In genomic region chr17:69853533-69854262, GRCh38 we compare ENCODE assay signal across 17 cellular contexts.
A peak's percentile ranks its signal among the peaks of the same experiment; 100 is the strongest.
DNase-seq lines count a peak whose midpoint lies in the region; ATAC-seq, FAIRE-seq and TF ChIP-seq lines count a peak whose summit lies in the region.
"Had no signal": no experiment of that assay in that cellular context is flagged by ENCODE, and none has a peak within 500 bp of the region (broad histone marks: within the 10 kb centered on the region; RNA-seq: fewer than 3 reads in every experiment).

No MANE protein-coding gene starts in this region.

- no peak overlapping the region for H3K4me3 ChIP-seq in H1 (ENCODE audit: extremely low read depth in 1 of 4, insufficient read depth in 2 of 4, low read depth in 3 of 4, low read length in 4 of 4)
- H3K4me3 ChIP-seq: lower lobe of right lung had no signal

- TF ChIP-seq RAD21 in H1 (IDR thresholded peaks at IDR 0.05 in 1 of 2, conservative IDR thresholded peaks at IDR 0.05 in 1 of 2; ENCODE audit: low read depth in 2 of 2, low read length in 2 of 2) = no peak

- no peak overlapping the region for H3K23ac ChIP-seq in H1 (ENCODE audit: insufficient read length)

- DNase-seq in CD1c-positive myeloid dendritic cell (ENCODE audit: extremely low spot score) (peak; percentile 42), NOMO-1 treated with dmso at 0.1 percent for 144 hours (lab: John Stamatoyannopoulos, UW; ENCODE audit: unreplicated experiment) (peak; percentile 32), H1 (ENCODE audit: low read depth in 1 of 2, low spot score in 2 of 2) (no peak), mesothelial cell of epicardium (ENCODE audit: low spot score in 2 of 2, unreplicated experiment in 2 of 2) (no peak), NCI-H1436 (lab: John Stamatoyannopoulos, UW) (no peak), superior temporal gyrus (ENCODE audit: extremely low spot score) (no peak)
- DNase-seq: aorta, lower lobe of right lung, NCI-H1105 treated with DMSO at 0.1 percent for 48 hours, nephron progenitor cell had no signal

- peaks cover 21% of the 10 kb centered on the region for H3K36me3 Mint-ChIP-seq in mesothelial cell of epicardium
- H3K36me3 Mint-ChIP-seq: stimulated activated memory B cell treated with anti-CD40 and anti-IgM and Interleukin-4, amounts not matched to agents 10 μg/mL and 1 μg/mL and 100 μg/mL, for 72 hours had no signal

- no peak overlapping the region for H3K4ac ChIP-seq in H1 (replicated peaks; ENCODE audit: insufficient read length, low read depth, low read length)

- TF ChIP-seq EP300 in H1 (IDR thresholded peaks at IDR 0.05; ENCODE audit: borderline replicate concordance in 1 of 2, low read depth in 2 of 2, low read length in 2 of 2) = no peak

- no peak for TF ChIP-seq POLR2A in H1 (IDR thresholded peaks at IDR 0.05; ENCODE audit: control extremely low read depth in 1 of 2, low read depth in 2 of 2, low read length in 2 of 2)

- no peaks in the 10 kb centered on the region for H3K23me2 ChIP-seq in H1 (ENCODE audit: low read depth, low read length)

- FAIRE-seq in H1 (lab: Jason Lieb, UNC) = no peak
- FAIRE-seq: TTC549 had no signal

- ATAC-seq in HG03196 (IDR thresholded peaks at IDR 0.05; ENCODE audit: unreplicated experiment) = no peak
- no peak for ATAC-seq in GM21619 (IDR thresholded peaks at IDR 0.05; ENCODE audit: unreplicated experiment)
- ATAC-seq: stimulated activated memory B cell treated with anti-CD40 and anti-IgM and Interleukin-4, amounts not matched to agents 10 μg/mL and 1 μg/mL and 100 μg/mL, for 72 hours had no signal

- H3K9me3 ChIP-seq in H1 (ENCODE audit: insufficient read depth in 2 of 2, low read depth in 1 of 2, low read length in 1 of 2) = 0 out of 4 replicates have a peak, but pooled peaks cover 0 to 2% of the 10 kb centered on the region in 2 experiments
- H3K9me3 ChIP-seq: lower lobe of right lung had no signal

- H2BK5ac ChIP-seq in H1 (ENCODE audit: low read depth, low read length) = no peak overlapping the region

- 87% methylated on average over 4 of the region's 4 CpGs; no CpG with 5 or more reads in 1 of the 2 experiments for WGBS in H1 (ENCODE audit: extremely low coverage in 1 of 2, insufficient coverage in 1 of 2, insufficient read length in 1 of 2, insufficient replicate concordance in 2 of 2, low coverage in 1 of 2, low lambda C conversion rate in 2 of 2, missing lambda C conversion rate in 1 of 2), 2 experiments

- peaks cover 48% of the 10 kb centered on the region for H3K9me3 Mint-ChIP-seq in mesothelial cell of epicardium

- no peaks in the 10 kb centered on the region for H4K20me1 ChIP-seq in H1 (replicated peaks in 1 of 2; ENCODE audit: control insufficient read depth in 1 of 2, insufficient read depth in 2 of 2, low read length in 2 of 2)

- H3K36me3 ChIP-seq in H1 (ENCODE audit: control insufficient read depth in 2 of 4, insufficient read depth in 4 of 4, low read length in 3 of 4) = no peaks in the 10 kb centered on the region
- H3K36me3 ChIP-seq: lower lobe of right lung had no signal

- H2BK120ac ChIP-seq in H1 (replicated peaks; ENCODE audit: low read depth, low read length) = no peak overlapping the region

- H3K27me3 ChIP-seq in H1 (replicated peaks in 1 of 4; ENCODE audit: control insufficient read depth in 3 of 4, extremely low read depth in 1 of 4, insufficient read depth in 3 of 4, low read length in 3 of 4) = no peaks in the 10 kb centered on the region

- H3K18ac ChIP-seq in H1 (ENCODE audit: extremely low read depth, low read length) = no peak overlapping the region

- H3K56ac ChIP-seq in H1 (replicated peaks; ENCODE audit: insufficient read length, low read depth, low read length) = no peak overlapping the region

- no peak overlapping the region for H3K9ac ChIP-seq in H1 (replicated peaks in 1 of 4; ENCODE audit: extremely low read depth in 1 of 4, low read depth in 3 of 4, low read length in 3 of 4)

- no peaks in the 10 kb centered on the region for H3K79me1 ChIP-seq in H1 (ENCODE audit: low read depth, low read length)

- H2BK20ac ChIP-seq in H1 (ENCODE audit: low read length) = no peak overlapping the region

- CTCF ChIA-PET in H1 (lab: Charles Lee; ENCODE audit: partially characterized antibody) = interaction anchor here (0.6 to 1.7 kb wide), 2 partner anchors 50 to 538 kb away, joined by 3 to 4 read pairs; no protein-coding TSS in a partner anchor

- peaks cover 25% of the 10 kb centered on the region for H3K4me1 Mint-ChIP-seq in mesothelial cell of epicardium
- H3K4me1 Mint-ChIP-seq: B cell; stimulated activated memory B cell treated with anti-CD40 and anti-IgM and Interleukin-4, amounts not matched to agents 10 μg/mL and 1 μg/mL and 100 μg/mL, for 72 hours had no signal

- H3K4me3 Mint-ChIP-seq in mesothelial cell of epicardium = no peak overlapping the region
- H3K4me3 Mint-ChIP-seq: B cell; nephron progenitor cell; stimulated activated memory B cell treated with anti-CD40 and anti-IgM and Interleukin-4, amounts not matched to agents 10 μg/mL and 1 μg/mL and 100 μg/mL, for 72 hours; type B pancreatic cell had no signal

- no peak overlapping the region for H2AFZ ChIP-seq in H1 (ENCODE audit: low read length)

- H2AK5ac ChIP-seq in H1 (ENCODE audit: low read depth, low read length) = no peak overlapping the region

- no peak overlapping the region for H4K5ac ChIP-seq in H1 (ENCODE audit: insufficient read length, low read depth, low read length)

- POLR2A ChIA-PET in H1 (lab: Charles Lee; ENCODE audit: partially characterized antibody) = no interaction called here

- no peak overlapping the region for H3K27ac ChIP-seq in H1 (ENCODE audit: low read depth, low read length)
- H3K27ac ChIP-seq: lower lobe of right lung had no signal

- 0 out of 7 replicates have a peak, but pooled peaks cover 0 to 2% (median 0%) of the 10 kb centered on the region in 4 experiments for H3K4me1 ChIP-seq in H1 (replicated peaks in 1 of 4; ENCODE audit: control insufficient read depth in 3 of 4, insufficient read depth in 4 of 4, low read length in 3 of 4)

- no peak overlapping the region for H4K91ac ChIP-seq in H1 (replicated peaks; ENCODE audit: insufficient read length, low read length)

- H2BK15ac ChIP-seq in H1 (ENCODE audit: low read length) = no peak overlapping the region

- TF ChIP-seq CTCF in H1 (IDR thresholded peaks at IDR 0.05; ENCODE audit: control extremely low read depth in 1 of 3, insufficient read depth in 1 of 3, low read depth in 1 of 3, low read length in 3 of 3) (no peak), mesothelial cell of epicardium (IDR thresholded peaks at IDR 0.05; ENCODE audit: unreplicated experiment) (no peak)

- H2BK12ac ChIP-seq in H1 (ENCODE audit: low read depth, low read length) = no peak overlapping the region

- H3K4me2 ChIP-seq in H1 (ENCODE audit: insufficient read depth in 1 of 2, low read depth in 2 of 2, low read length in 2 of 2) = no peak overlapping the region

- no peak overlapping the region for H3K14ac ChIP-seq in H1 (ENCODE audit: insufficient read length)

- no peak overlapping the region for H4K8ac ChIP-seq in H1 (ENCODE audit: extremely low read depth, insufficient read depth, low read length)

- H3K27ac Mint-ChIP-seq in mesothelial cell of epicardium = peak overlapping the region; percentile 86
- H3K27ac Mint-ChIP-seq: activated T-helper 2 cell treated with anti-CD3 and anti-CD28 coated beads, Interferon-gamma antibody, Interleukin-2, Interleukin-4, amounts not matched to agents 10 μg/mL and 5 μg/mL and 100 μg/mL, durations not matched to agents 14 hours and 24 hours and 36 hours; B cell; nephron progenitor cell; stimulated activated memory B cell treated with anti-CD40 and anti-IgM and Interleukin-4, amounts not matched to agents 10 μg/mL and 1 μg/mL and 100 μg/mL, for 72 hours; type B pancreatic cell had no signal

- no peaks in the 10 kb centered on the region for H3K27me3 Mint-ChIP-seq in mesothelial cell of epicardium (ENCODE audit: low read depth)
- H3K27me3 Mint-ChIP-seq: B cell; stimulated activated memory B cell treated with anti-CD40 and anti-IgM and Interleukin-4, amounts not matched to agents 10 μg/mL and 1 μg/mL and 100 μg/mL, for 72 hours; type B pancreatic cell had no signal

- H3K79me2 ChIP-seq in H1 (ENCODE audit: control insufficient read depth in 1 of 2, insufficient read depth in 2 of 2, low read length in 2 of 2) = no peaks in the 10 kb centered on the region

TF ChIP-seq in H1, 55 proteins besides CTCF, POLR2A, EP300 and RAD21:
- TF ChIP-seq GTF2F1 (IDR thresholded peaks at IDR 0.05; ENCODE audit: borderline replicate concordance, low read depth, low read length) (no peak), CEBPB (IDR thresholded peaks at IDR 0.05; ENCODE audit: low read depth, low read length) (peak; percentile 45; the same call in 1 of the 2 replicates), JUND (IDR thresholded peaks at IDR 0.05; ENCODE audit: low read length) (no peak)

Comparison
In these comparisons a context has a peak if more than half of its experiments do, and no peak if none do; other contexts are left out.
1. DNase-seq: peak in CD1c-positive myeloid dendritic cell (single experiment) and NOMO-1 treated with dmso at 0.1 percent for 144 hours (single experiment); none in H1 (0 of 2), mesothelial cell of epicardium (0 of 2), NCI-H1436 (single experiment) and superior temporal gyrus (single experiment).